In genomic region chr1:62476525-62477219, GRCh38 we compare ENCODE assay signal across 27 cellular contexts.
"Had no signal": no experiment of that assay in that cellular context is flagged by ENCODE, and none has a peak within 500 bp of the region (broad histone marks: within the 10 kb centered on the region; RNA-seq: fewer than 3 reads in every experiment).

No MANE protein-coding gene starts in this region.

- H3K27ac Mint-ChIP-seq: memory B cell; naive thymus-derived CD4-positive, alpha-beta T cell; nephron; neural progenitor cell; stimulated activated memory B cell treated with anti-CD40 and anti-IgM and Interleukin-4, amounts not matched to agents 10 μg/mL and 1 μg/mL and 100 μg/mL, for 72 hours had no signal

- H3K27ac ChIP-seq: dorsolateral prefrontal cortex, epithelial cell of prostate, gastrocnemius medialis, neural progenitor cell, parathyroid adenoma, prostate gland, skin epidermis, spleen, thoracic aorta, tibial nerve, upper lobe of left lung had no signal

- H3K4me1 Mint-ChIP-seq: nephron; stimulated activated memory B cell treated with anti-CD40 and anti-IgM and Interleukin-4, amounts not matched to agents 10 μg/mL and 1 μg/mL and 100 μg/mL, for 72 hours had no signal

- H3K9me3 Mint-ChIP-seq: memory B cell; naive thymus-derived CD4-positive, alpha-beta T cell; nephron; neural progenitor cell; stimulated activated memory B cell treated with anti-CD40 and anti-IgM and Interleukin-4, amounts not matched to agents 10 μg/mL and 1 μg/mL and 100 μg/mL, for 72 hours had no signal

- H3K4me3 Mint-ChIP-seq: memory B cell; naive thymus-derived CD4-positive, alpha-beta T cell; nephron; neural progenitor cell; stimulated activated memory B cell treated with anti-CD40 and anti-IgM and Interleukin-4, amounts not matched to agents 10 μg/mL and 1 μg/mL and 100 μg/mL, for 72 hours had no signal

- H3K27me3 ChIP-seq: dorsolateral prefrontal cortex, gastrocnemius medialis, neural progenitor cell, spleen, tibial nerve, upper lobe of left lung had no signal

- ATAC-seq: esophagus mucosa; gastrocnemius medialis; left lobe of liver; naive thymus-derived CD4-positive, alpha-beta T cell; right cardiac atrium; stimulated activated memory B cell treated with anti-CD40 and anti-IgM and Interleukin-4, amounts not matched to agents 10 μg/mL and 1 μg/mL and 100 μg/mL, for 72 hours; stimulated activated naive CD8-positive, alpha-beta T cell treated with anti-CD3 and anti-CD28 coated beads, Interleukin-15, Interleukin-2, amounts not matched to agents 100 U/mL and 50 U/mL, for 24 hours had no signal

- H3K4me2 ChIP-seq: neural progenitor cell had no signal

- DNase-seq: cerebellar nuclear complex; dorsolateral prefrontal cortex; effector CD4-positive, alpha-beta T cell; foreskin fibroblast; gastrocnemius medialis; head of caudate nucleus; kidney; midbrain; naive thymus-derived CD4-positive, alpha-beta T cell; right cardiac atrium; spleen; stimulated activated CD4-positive, alpha-beta T cell treated with anti-CD3 and anti-CD28 coated beads, Interleukin-4, amount 100 ng/mL, for 4 hours; stimulated activated naive CD8-positive, alpha-beta T cell treated with anti-CD3 and anti-CD28 coated beads, Interleukin-15, Interleukin-2, amounts not matched to agents 100 U/mL and 50 U/mL, for 24 hours; upper lobe of left lung had no signal

- H3K27me3 Mint-ChIP-seq: memory B cell; naive thymus-derived CD4-positive, alpha-beta T cell; stimulated activated memory B cell treated with anti-CD40 and anti-IgM and Interleukin-4, amounts not matched to agents 10 μg/mL and 1 μg/mL and 100 μg/mL, for 72 hours had no signal

- H2AFZ ChIP-seq: neural progenitor cell, parathyroid adenoma had no signal

- H3K79me2 ChIP-seq: parathyroid adenoma had no signal

- H3K9ac ChIP-seq: neural progenitor cell, parathyroid adenoma had no signal

- H3K4me3 ChIP-seq: dorsolateral prefrontal cortex, gastrocnemius medialis, lung, neural progenitor cell, prostate gland, skin epidermis, spleen, thoracic aorta, tibial nerve, upper lobe of left lung had no signal

- H3K4me1 ChIP-seq: gastrocnemius medialis, neural progenitor cell, parathyroid adenoma, prostate gland, spleen, tibial nerve, upper lobe of left lung had no signal

- H3K36me3 ChIP-seq: prostate gland had no signal

- H3K9me3 ChIP-seq: gastrocnemius medialis, prostate gland, spleen, thoracic aorta, tibial nerve, upper lobe of left lung had no signal
